In genomic region chr9:110131499-110131898, GRCh38 we compare ENCODE assay signal across 1 cellular context.
TF ChIP-seq lines count a peak whose summit lies in the region.

No MANE protein-coding gene starts in this region.

TF ChIP-seq in endothelial cell of umbilical vein, 7 proteins besides CTCF, POLR2A, EP300 and RAD21:
- TF ChIP-seq MAX (IDR thresholded peaks at IDR 0.05; ENCODE audit: insufficient read depth, insufficient read length): no peak
- no peak for TF ChIP-seq JUN (IDR thresholded peaks at IDR 0.05; ENCODE audit: borderline replicate concordance, insufficient read depth, insufficient read length, low read depth)
- TF ChIP-seq POLR2AphosphoS5 (IDR thresholded peaks at IDR 0.05; ENCODE audit: insufficient read depth, low read depth, low read length): no peak
- TF ChIP-seq GATA2 (IDR thresholded peaks at IDR 0.05; ENCODE audit: insufficient read depth, insufficient read length, low read depth, low read length): peak; percentile 24
- no peak for TF ChIP-seq FOS (IDR thresholded peaks at IDR 0.05; ENCODE audit: borderline replicate concordance, insufficient read depth, low read length)
- TF ChIP-seq MYC (IDR thresholded peaks at IDR 0.05; ENCODE audit: low read depth, low read length): no peak
- no peak for TF ChIP-seq EZH2 (IDR thresholded peaks at IDR 0.05; ENCODE audit: borderline replicate concordance, low read depth, low read length, severe bottlenecking)
